ENCODE assay signal across 2 cellular contexts in the genomic region with DNA sequence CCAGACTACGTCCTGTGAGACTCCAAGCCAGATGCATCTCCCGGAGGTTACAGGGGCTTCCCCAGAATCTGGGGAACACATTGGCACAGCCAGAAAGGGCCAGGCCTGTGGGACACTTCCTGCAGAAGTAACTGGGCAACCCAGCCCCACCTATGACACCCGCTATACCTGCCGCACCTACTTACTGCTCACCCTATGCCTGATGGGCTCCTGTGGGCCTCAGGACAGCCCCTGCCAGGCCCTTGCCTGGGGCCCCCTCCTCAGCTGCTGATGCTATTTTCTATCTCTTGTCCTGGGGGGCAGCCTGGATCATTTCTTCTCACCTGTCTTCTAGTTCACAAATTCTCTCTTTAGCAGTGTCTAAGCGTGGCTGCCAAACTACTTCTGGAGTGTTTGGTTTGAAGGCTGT.
TF ChIP-seq lines count a peak whose summit lies in the region.

No MANE protein-coding gene starts in this region.

TF ChIP-seq in HepG2, 621 proteins besides CTCF, POLR2A, EP300 and RAD21:
- TF ChIP-seq KDM4B (CRISPR knock-in tag; IDR thresholded peaks at IDR 0.05) (no peak), ZNF841 (CRISPR knock-in tag; IDR thresholded peaks at IDR 0.05; ENCODE audit: borderline replicate concordance) (no peak), ATRX (CRISPR knock-in tag; IDR thresholded peaks at IDR 0.05; ENCODE audit: borderline replicate concordance) (no peak), ZNF652 (CRISPR knock-in tag; IDR thresholded peaks at IDR 0.05; ENCODE audit: borderline replicate concordance, low read depth) (no peak), EED (CRISPR knock-in tag; IDR thresholded peaks at IDR 0.05) (no peak), TBX3 (IDR thresholded peaks at IDR 0.05; ENCODE audit: borderline replicate concordance) (no peak), NR3C1 (CRISPR knock-in tag; IDR thresholded peaks at IDR 0.05) (no peak), ZMYM2 (CRISPR knock-in tag; IDR thresholded peaks at IDR 0.05) (no peak), ZNF646 (CRISPR knock-in tag; IDR thresholded peaks at IDR 0.05) (no peak)
- TF ChIP-seq, protein P1, sequence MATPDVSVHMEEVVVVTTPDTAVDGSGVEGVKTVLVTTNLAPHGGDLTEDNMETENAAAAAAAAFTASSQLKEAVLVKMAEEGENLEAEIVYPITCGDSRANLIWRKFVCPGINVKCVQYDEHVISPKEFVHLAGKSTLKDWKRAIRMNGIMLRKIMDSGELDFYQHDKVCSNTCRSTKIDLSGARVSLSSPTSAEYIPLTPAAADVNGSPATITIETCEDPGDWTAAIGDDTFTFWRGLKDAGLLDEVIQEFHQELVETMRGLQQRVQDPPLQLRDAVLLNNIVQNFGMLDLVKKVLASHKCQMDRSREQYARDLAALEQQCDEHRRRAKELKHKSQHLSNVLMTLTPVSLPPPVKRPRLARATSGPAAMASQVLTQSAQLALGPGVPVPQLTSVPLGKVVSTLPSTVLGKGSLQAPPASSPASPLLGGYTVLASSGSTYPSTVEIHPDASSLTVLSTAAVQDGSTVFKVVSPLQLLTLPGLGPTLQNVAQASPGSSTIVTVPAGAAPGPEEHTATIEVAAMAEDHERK (CRISPR knock-in tag; IDR thresholded peaks at IDR 0.05; ENCODE audit: low read depth) = no peak
- TF ChIP-seq, protein P2, sequence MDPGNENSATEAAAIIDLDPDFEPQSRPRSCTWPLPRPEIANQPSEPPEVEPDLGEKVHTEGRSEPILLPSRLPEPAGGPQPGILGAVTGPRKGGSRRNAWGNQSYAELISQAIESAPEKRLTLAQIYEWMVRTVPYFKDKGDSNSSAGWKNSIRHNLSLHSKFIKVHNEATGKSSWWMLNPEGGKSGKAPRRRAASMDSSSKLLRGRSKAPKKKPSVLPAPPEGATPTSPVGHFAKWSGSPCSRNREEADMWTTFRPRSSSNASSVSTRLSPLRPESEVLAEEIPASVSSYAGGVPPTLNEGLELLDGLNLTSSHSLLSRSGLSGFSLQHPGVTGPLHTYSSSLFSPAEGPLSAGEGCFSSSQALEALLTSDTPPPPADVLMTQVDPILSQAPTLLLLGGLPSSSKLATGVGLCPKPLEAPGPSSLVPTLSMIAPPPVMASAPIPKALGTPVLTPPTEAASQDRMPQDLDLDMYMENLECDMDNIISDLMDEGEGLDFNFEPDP (CRISPR knock-in tag; conservative IDR thresholded peaks at IDR 0.05) = no peak
TF ChIP-seq in HepG2: peak in this region for 0.

TF ChIP-seq in H1, 55 proteins besides CTCF, POLR2A, EP300 and RAD21:
- TF ChIP-seq FOSL1 (IDR thresholded peaks at IDR 0.05; ENCODE audit: insufficient read depth, low read depth, low read length) = no peak
- 0 out of 2 replicates have a peak, but pooled peaks have one; percentile 16 for TF ChIP-seq KDM1A (IDR thresholded peaks at IDR 0.05; ENCODE audit: borderline replicate concordance, low read length)
